24 cellular contexts compared by ENCODE assay signal in genomic region chr7:108234281-108234680, GRCh38.
DNase-seq lines count a peak whose midpoint lies in the region; ATAC-seq and TF ChIP-seq lines count a peak whose summit lies in the region.
"Had no signal": no experiment of that assay in that cellular context is flagged by ENCODE, and none has a peak within 500 bp of the region (broad histone marks: within the 10 kb centered on the region; RNA-seq: fewer than 3 reads in every experiment).

No MANE protein-coding gene starts in this region.

- H4K20me1 ChIP-seq in IMR-90 (ENCODE audit: insufficient read depth, low read length): no peaks in the 10 kb centered on the region

- H3K9me3 Mint-ChIP-seq in chondrocyte (ENCODE audit: low read depth): no peaks in the 10 kb centered on the region
- H3K9me3 Mint-ChIP-seq in activated T-cell treated with anti-CD3 and anti-CD28 coated beads, Interleukin-2, amount 50 U/mL, for 24 hours: no peaks in the 10 kb centered on the region
- H3K9me3 Mint-ChIP-seq: activated CD4-positive, alpha-beta memory T cell treated with anti-CD3 and anti-CD28 coated beads, Interleukin-2, amount 10 ng/mL, durations not matched to agents 7 days and 5 days; activated naive CD4-positive, alpha-beta T cell treated with anti-CD3 and anti-CD28 coated beads for 36 hours; CD8-positive, alpha-beta T cell; GM23338; mesothelial cell of epicardium; neural crest cell; WTC11 had no signal

- no peak overlapping the region; the same call in 1 of the 2 replicates for H3K9ac ChIP-seq in IMR-90 (ENCODE audit: low read depth, low read length)

- H3K27me3 ChIP-seq in IMR-90 (ENCODE audit: control insufficient read depth, insufficient read depth, low read length): no peaks in the 10 kb centered on the region
- H3K27me3 ChIP-seq: SJCRH30, spleen had no signal

- no peak overlapping the region for H3K4me3 ChIP-seq in IMR-90 (ENCODE audit: insufficient read depth, low read depth, low read length)
- H3K4me3 ChIP-seq: coronary artery, GM23338, SJCRH30, spleen had no signal

- peak overlapping the region; percentile 63; the same call in 1 of the 2 replicates for H3K4ac ChIP-seq in IMR-90 (ENCODE audit: low read depth, low read length)

- CTCF ChIA-PET in IMR-90 (lab: Yijun Ruan, JAX): no interaction called here

- H3K9me1 ChIP-seq in IMR-90 (ENCODE audit: insufficient read depth, low read length): no peaks in the 10 kb centered on the region; the same call in 1 of the 2 replicates

- H3K9me3 ChIP-seq in IMR-90 (ENCODE audit: control insufficient read depth, insufficient read depth, low read length): no peaks in the 10 kb centered on the region
- H3K9me3 ChIP-seq: SJCRH30, spleen had no signal

- peaks cover 5% of the 10 kb centered on the region; the same call in 1 of the 2 replicates for H3K4me1 ChIP-seq in IMR-90 (ENCODE audit: control insufficient read depth, insufficient read depth, low read length)
- H3K4me1 ChIP-seq: SJCRH30 had no signal

- no peak overlapping the region for H2AK5ac ChIP-seq in IMR-90 (ENCODE audit: low read depth, low read length)

- TF ChIP-seq RAD21 in IMR-90 (IDR thresholded peaks at IDR 0.05; ENCODE audit: low read length): no peak

- no TSS peak for BruUV-seq in IMR-90 (replicated peaks; lab: Mats Ljungman, UMichigan)

- no peak overlapping the region for H2AFZ ChIP-seq in IMR-90 (replicated peaks; ENCODE audit: low read length, poor library complexity)
- H2AFZ ChIP-seq: GM23338 had no signal

- H2BK120ac ChIP-seq in IMR-90 (ENCODE audit: low read depth, low read length): peak overlapping the region; percentile 74; the same call in 1 of the 2 replicates

- no peak overlapping the region for H4K5ac ChIP-seq in IMR-90 (ENCODE audit: low read depth, low read length)

- H3K56ac ChIP-seq in IMR-90 (ENCODE audit: extremely low read depth, insufficient read depth, low read length): no peak overlapping the region

- POLR2A ChIA-PET in IMR-90 (lab: Charles Lee; ENCODE audit: unreplicated experiment): no interaction called here

- TF ChIP-seq POLR2A in IMR-90 (IDR thresholded peaks at IDR 0.05; ENCODE audit: low read depth, low read length): no peak

- H3K36me3 ChIP-seq in IMR-90 (ENCODE audit: control insufficient read depth, insufficient read depth, low read length): no peaks in the 10 kb centered on the region
- H3K36me3 ChIP-seq: SJCRH30, spleen had no signal

- peaks cover 38% of the 10 kb centered on the region for H3K4me1 Mint-ChIP-seq in chondrocyte (ENCODE audit: low read depth)
- H3K4me1 Mint-ChIP-seq in activated T-cell treated with anti-CD3 and anti-CD28 coated beads, Interleukin-2, amount 50 U/mL, for 24 hours (ENCODE audit: low read depth): no peaks in the 10 kb centered on the region
- H3K4me1 Mint-ChIP-seq: activated CD4-positive, alpha-beta memory T cell treated with anti-CD3 and anti-CD28 coated beads, Interleukin-2, amount 10 ng/mL, durations not matched to agents 7 days and 5 days had no signal

- no peak overlapping the region for H3K4me3 Mint-ChIP-seq in chondrocyte (ENCODE audit: unreplicated experiment)
- no peak overlapping the region for H3K4me3 Mint-ChIP-seq in activated T-cell treated with anti-CD3 and anti-CD28 coated beads, Interleukin-2, amount 50 U/mL, for 24 hours
- H3K4me3 Mint-ChIP-seq: activated CD4-positive, alpha-beta memory T cell treated with anti-CD3 and anti-CD28 coated beads, Interleukin-2, amount 10 ng/mL, durations not matched to agents 7 days and 5 days; activated naive CD4-positive, alpha-beta T cell treated with anti-CD3 and anti-CD28 coated beads for 36 hours; CD8-positive, alpha-beta T cell; GM23338; mesothelial cell of epicardium; neural crest cell; WTC11 had no signal

- H2BK20ac ChIP-seq in IMR-90 (ENCODE audit: low read depth, low read length): no peak overlapping the region

- no CpG with 5 or more reads among the region's 2 CpGs for WGBS in IMR-90 (ENCODE audit: extremely low coverage in 2 of 2, insufficient read length in 1 of 2), 2 experiments

- dilution Hi-C loops in IMR-90 (cut with HindIII; ENCODE audit: low sequenced_read_pairs, unreplicated experiment): no loop called here

- H3K79me1 ChIP-seq in IMR-90 (ENCODE audit: low read depth in 1 of 2, low read length in 2 of 2): no peaks in the 10 kb centered on the region

- H3K14ac ChIP-seq in IMR-90 (replicated peaks; ENCODE audit: low read depth, low read length): no peak overlapping the region

- peak; percentile 63 for ATAC-seq in IMR-90 (ENCODE audit: low read depth)
- ATAC-seq: CD8-positive, alpha-beta T cell; GM23338; left colon; WTC11 had no signal

- DNase-seq in AG20443 (ENCODE audit: low spot score) (peak; percentile 21), IMR-90 (peak; percentile 40), chondrocyte (ENCODE audit: low spot score) (no peak), lung microvascular endothelial cell (ENCODE audit: low read depth in 2 of 2) (peak; percentile 69 to 77), ecto neural progenitor cell (ENCODE audit: low spot score) (no peak), NCI-H1105 treated with DMSO at 0.1 percent for 48 hours (lab: John Stamatoyannopoulos, UW) (no peak)
- DNase-seq in activated T-cell treated with anti-CD3 and anti-CD28 coated beads, Interleukin-2, amount 50 U/mL, for 24 hours: no peak
- DNase-seq in effector CD4-positive, alpha-beta T cell: no peak
- DNase-seq: activated CD4-positive, alpha-beta memory T cell treated with anti-CD3 and anti-CD28 coated beads, Interleukin-2, amount 10 ng/mL, durations not matched to agents 7 days and 5 days; activated naive CD4-positive, alpha-beta T cell treated with anti-CD3 and anti-CD28 coated beads for 36 hours; CD8-positive, alpha-beta T cell; DMS79 treated with DMSO at 0.1 percent for 48 hours; left colon; NCI-H1436; NCI-H2171 treated with DMSO at 0.1 percent for 48 hours; NCI-H69; SJCRH30; spleen; stimulated activated CD4-positive, alpha-beta T cell treated with anti-CD3 and anti-CD28 coated beads, Interleukin-4, amount 100 ng/mL, for 4 hours had no signal

- intact Hi-C loops in IMR-90 (cut with micrococcal nuclease): no loop called here

- peak overlapping the region; percentile 90 for H2BK5ac ChIP-seq in IMR-90 (ENCODE audit: low read depth, low read length, poor library complexity, severe bottlenecking)

- peak overlapping the region; percentile 65; the same call in 1 of the 2 replicates for H4K91ac ChIP-seq in IMR-90 (ENCODE audit: insufficient read depth, low read depth, low read length)

- peak overlapping the region in 1 of 2 experiments; percentile 63; a peak in 1 of 4 replicates for H4K8ac ChIP-seq in IMR-90 (ENCODE audit: low read depth in 2 of 2, low read length in 2 of 2)

- no peaks in the 10 kb centered on the region for H3K27me3 Mint-ChIP-seq in chondrocyte (ENCODE audit: low read depth)
- H3K27me3 Mint-ChIP-seq in activated T-cell treated with anti-CD3 and anti-CD28 coated beads, Interleukin-2, amount 50 U/mL, for 24 hours: no peaks in the 10 kb centered on the region

- no peak overlapping the region for H2AK9ac ChIP-seq in IMR-90 (replicated peaks; ENCODE audit: low read depth, low read length, poor library complexity)

- TF ChIP-seq CTCF in IMR-90 (conservative IDR thresholded peaks at IDR 0.05; ENCODE audit: low read depth, low read length) (no peak), chondrocyte (IDR thresholded peaks at IDR 0.05) (no peak)

- H3K36me3 Mint-ChIP-seq in chondrocyte (ENCODE audit: low read depth): peaks cover under 1% of the 10 kb centered on the region
- no peaks in the 10 kb centered on the region for H3K36me3 Mint-ChIP-seq in activated T-cell treated with anti-CD3 and anti-CD28 coated beads, Interleukin-2, amount 50 U/mL, for 24 hours (ENCODE audit: low read depth)
- H3K36me3 Mint-ChIP-seq: mesothelial cell of epicardium, WTC11 had no signal

- peak overlapping the region; percentile 61 for H3K27ac Mint-ChIP-seq in chondrocyte (ENCODE audit: unreplicated experiment)
- no peak overlapping the region for H3K27ac Mint-ChIP-seq in activated T-cell treated with anti-CD3 and anti-CD28 coated beads, Interleukin-2, amount 50 U/mL, for 24 hours
- H3K27ac Mint-ChIP-seq: activated CD4-positive, alpha-beta memory T cell treated with anti-CD3 and anti-CD28 coated beads, Interleukin-2, amount 10 ng/mL, durations not matched to agents 7 days and 5 days; activated naive CD4-positive, alpha-beta T cell treated with anti-CD3 and anti-CD28 coated beads for 36 hours; CD8-positive, alpha-beta T cell; GM23338; WTC11 had no signal

- no peak overlapping the region for H2BK15ac ChIP-seq in IMR-90 (ENCODE audit: low read depth, low read length)

- no peak overlapping the region; the same call in 1 of the 2 replicates for H3K18ac ChIP-seq in IMR-90 (ENCODE audit: low read depth, low read length)

- in situ Hi-C loops in IMR-90 (cut with MboI; ENCODE audit: low sequenced_read_pairs): no loop called here

- no peak overlapping the region for H3K23ac ChIP-seq in IMR-90 (ENCODE audit: low read depth, low read length)

- H3K27ac ChIP-seq in IMR-90 (ENCODE audit: insufficient read depth, low read length): no peak overlapping the region
- H3K27ac ChIP-seq: coronary artery, SJCRH30, spleen had no signal

- no peak overlapping the region; the same call in 1 of the 2 replicates for H3K4me2 ChIP-seq in IMR-90 (ENCODE audit: low read depth, low read length)
- H3K4me2 ChIP-seq: GM23338 had no signal

TF ChIP-seq in IMR-90, 13 proteins besides CTCF, POLR2A, EP300 and RAD21:
- TF ChIP-seq CEBPB (IDR thresholded peaks at IDR 0.05; ENCODE audit: low read depth, low read length) (no peak), MAZ (IDR thresholded peaks at IDR 0.05; ENCODE audit: borderline replicate concordance, low read depth, low read length) (no peak), CHD1 (IDR thresholded peaks at IDR 0.05; ENCODE audit: low read depth, low read length) (no peak), ELK1 (IDR thresholded peaks at IDR 0.05; ENCODE audit: borderline replicate concordance, low read depth, low read length) (no peak), RCOR1 (IDR thresholded peaks at IDR 0.05; ENCODE audit: insufficient replicate concordance, low read length) (no peak)

Comparison
In these comparisons a context has a peak if more than half of its experiments do, and no peak if none do; other contexts are left out.
1. DNase-seq: peak in AG20443 (single experiment), IMR-90 (single experiment) and lung microvascular endothelial cell (2 of 2); none in chondrocyte (single experiment), ecto neural progenitor cell (single experiment), activated T-cell treated with anti-CD3 and anti-CD28 coated beads, Interleukin-2, amount 50 U/mL, for 24 hours (single experiment), effector CD4-positive, alpha-beta T cell (single experiment) and NCI-H1105 treated with DMSO at 0.1 percent for 48 hours (single experiment).